In genomic region chr19:16836115-16836905, GRCh38 we compare ENCODE assay signal across 9 cellular contexts. TPM values are rescaled to one million over a fixed set of nuclear protein-coding genes. Genes with fewer than 3 reads are reported as not detected.
DNase-seq lines count a peak whose midpoint lies in the region; ATAC-seq and TF ChIP-seq lines count a peak whose summit lies in the region.
"Had no signal": no experiment of that assay in that cellular context is flagged by ENCODE, and none has a peak within 500 bp of the region (broad histone marks: within the 10 kb centered on the region; RNA-seq: fewer than 3 reads in every experiment).

No MANE protein-coding gene starts in this region.

- H2BK20ac ChIP-seq in IMR-90 (ENCODE audit: low read depth, low read length): no peak overlapping the region

- CTCF ChIA-PET in IMR-90 (lab: Yijun Ruan, JAX): no interaction called here
- CTCF ChIA-PET in mammary epithelial cell (lab: Charles Lee; ENCODE audit: low non-redundant PET): no interaction called here
- CTCF ChIA-PET in PC-9 (lab: Charles Lee): no interaction called here

- no peaks in the 10 kb centered on the region for H3K9me3 ChIP-seq in IMR-90 (ENCODE audit: control insufficient read depth, insufficient read depth, low read length)
- no peaks in the 10 kb centered on the region for H3K9me3 ChIP-seq in mammary epithelial cell (replicated peaks; ENCODE audit: insufficient read depth, low read length)
- H3K9me3 ChIP-seq in PC-9 (ENCODE audit: insufficient read depth, low read depth): no peaks in the 10 kb centered on the region

- peaks cover 72% of the 10 kb centered on the region for H3K36me3 ChIP-seq in IMR-90 (ENCODE audit: control insufficient read depth, insufficient read depth, low read length)
- peaks cover 24% of the 10 kb centered on the region for H3K36me3 ChIP-seq in mammary epithelial cell (ENCODE audit: insufficient read depth, low read length)
- H3K36me3 ChIP-seq in PC-9 (ENCODE audit: low read depth): peaks cover 32% of the 10 kb centered on the region

- H3K9ac ChIP-seq in IMR-90 (ENCODE audit: low read depth, low read length): no peak overlapping the region
- no peak overlapping the region for H3K9ac ChIP-seq in mammary epithelial cell (ENCODE audit: insufficient read depth, low read length)

- TF ChIP-seq RAD21 in IMR-90 (IDR thresholded peaks at IDR 0.05; ENCODE audit: low read length): no peak

- H3K56ac ChIP-seq in IMR-90 (ENCODE audit: extremely low read depth, insufficient read depth, low read length): no peak overlapping the region

- 67% methylated on average over 1 of the region's 18 CpGs; no CpG with 5 or more reads in 1 of the 2 experiments for WGBS in IMR-90 (ENCODE audit: extremely low coverage in 2 of 2, insufficient read length in 1 of 2), 2 experiments
- 30% methylated on average over 18 of the region's 18 CpGs for WGBS in mammary epithelial cell (ENCODE audit: low coverage, missing lambda C conversion rate)

- H3K4me1 Mint-ChIP-seq in natural killer cell: peaks cover 0 to 12% of the 10 kb centered on the region in 2 donors

- no peak overlapping the region for H3K18ac ChIP-seq in IMR-90 (ENCODE audit: low read depth, low read length)

- no peak overlapping the region for H2AK9ac ChIP-seq in IMR-90 (replicated peaks; ENCODE audit: low read depth, low read length, poor library complexity)

- H3K27ac ChIP-seq in IMR-90 (ENCODE audit: insufficient read depth, low read length): no peak overlapping the region
- H3K27ac ChIP-seq in mammary epithelial cell (ENCODE audit: insufficient read depth, low read depth, low read length): peak overlapping the region; percentile 8
- no peak overlapping the region for H3K27ac ChIP-seq in PC-9
- H3K27ac ChIP-seq: SK-N-MC had no signal

- no peak for TF ChIP-seq POLR2A in IMR-90 (IDR thresholded peaks at IDR 0.05; ENCODE audit: low read depth, low read length)

- H3K9me1 ChIP-seq in IMR-90 (ENCODE audit: insufficient read depth, low read length): peaks cover 15% of the 10 kb centered on the region; the same call in 1 of the 2 replicates

- in situ Hi-C loops in IMR-90 (cut with MboI; ENCODE audit: low sequenced_read_pairs) (no loop called here), mammary epithelial cell (cut with MboI; ENCODE audit: low sequenced_read_pairs in 2 of 2) (no loop called here)

- H3K36me3 Mint-ChIP-seq in natural killer cell: peaks cover 5% of the 10 kb centered on the region

- H2AK5ac ChIP-seq in IMR-90 (ENCODE audit: low read depth, low read length): no peak overlapping the region

- no peaks in the 10 kb centered on the region for H3K27me3 Mint-ChIP-seq in natural killer cell (ENCODE audit: low read depth in 2 of 2)

- no peak overlapping the region for H4K91ac ChIP-seq in IMR-90 (ENCODE audit: insufficient read depth, low read depth, low read length)

- no peak overlapping the region for H2BK15ac ChIP-seq in IMR-90 (ENCODE audit: low read depth, low read length)

- H3K23ac ChIP-seq in IMR-90 (ENCODE audit: low read depth, low read length): no peak overlapping the region

- TF ChIP-seq CTCF in GM12865 (IDR thresholded peaks at IDR 0.05; ENCODE audit: insufficient read depth, low read depth, low read length, missing control alignments) (peak; percentile 32), IMR-90 (conservative IDR thresholded peaks at IDR 0.05; ENCODE audit: low read depth, low read length) (no peak; the same call in 1 of the 2 replicates), mammary epithelial cell (conservative IDR thresholded peaks at IDR 0.05 in 1 of 2, IDR thresholded peaks at IDR 0.05 in 1 of 2; ENCODE audit: extremely low read depth in 1 of 2, insufficient read depth in 1 of 2, low read depth in 1 of 2, low read length in 2 of 2) (peak in 1 of 2 donors; percentile 26), natural killer cell (IDR thresholded peaks at IDR 0.05) (no peak), PC-9 (conservative IDR thresholded peaks at IDR 0.05) (no peak)

- no peak overlapping the region for H2BK5ac ChIP-seq in IMR-90 (ENCODE audit: low read depth, low read length, poor library complexity, severe bottlenecking)

- H3K4ac ChIP-seq in IMR-90 (ENCODE audit: low read depth, low read length): no peak overlapping the region

- H4K20me1 ChIP-seq in IMR-90 (ENCODE audit: insufficient read depth, low read length): peaks cover 37% of the 10 kb centered on the region
- no peaks in the 10 kb centered on the region for H4K20me1 ChIP-seq in mammary epithelial cell (ENCODE audit: insufficient read depth, low read length)
- H4K20me1 ChIP-seq in PC-9 (ENCODE audit: insufficient read depth): peaks cover 18% of the 10 kb centered on the region

- no peaks in the 10 kb centered on the region for H3K4me1 ChIP-seq in IMR-90 (ENCODE audit: control insufficient read depth, insufficient read depth, low read length)
- H3K4me1 ChIP-seq in mammary epithelial cell (ENCODE audit: insufficient read depth, low read length): peaks cover 18% of the 10 kb centered on the region
- H3K4me1 ChIP-seq in PC-9 (replicated peaks; ENCODE audit: insufficient read depth): no peaks in the 10 kb centered on the region

- POLR2A ChIA-PET in IMR-90 (lab: Charles Lee; ENCODE audit: unreplicated experiment) (no interaction called here), PC-9 (lab: Charles Lee; ENCODE audit: unreplicated experiment) (no interaction called here)

- BruUV-seq in IMR-90 (replicated peaks; lab: Mats Ljungman, UMichigan) (no TSS peak), mammary epithelial cell (replicated peaks; lab: Mats Ljungman, UMichigan) (no TSS peak), PC-9 (replicated peaks; lab: Mats Ljungman, UMichigan) (no TSS peak)

- no peaks in the 10 kb centered on the region for H3K9me2 ChIP-seq in PC-9 (ENCODE audit: insufficient read depth)

- ATAC-seq in IMR-90 (ENCODE audit: low read depth): peak; percentile 35
- peak; percentile 58 to 76 (median 72) for ATAC-seq in natural killer cell
- no peak for ATAC-seq in HG02981 (IDR thresholded peaks at IDR 0.05; ENCODE audit: unreplicated experiment)

- H3K9me3 Mint-ChIP-seq in natural killer cell: no peaks in the 10 kb centered on the region

- no peak overlapping the region for H3K4me3 Mint-ChIP-seq in natural killer cell

- peaks cover 8% of the 10 kb centered on the region; the same call in 1 of the 2 replicates for H3F3A ChIP-seq in PC-9 (ENCODE audit: insufficient read depth, low read depth)

- H2BK120ac ChIP-seq in IMR-90 (ENCODE audit: low read depth, low read length): no peak overlapping the region

- no peak overlapping the region for H3K4me2 ChIP-seq in IMR-90 (ENCODE audit: low read depth, low read length)
- no peak overlapping the region for H3K4me2 ChIP-seq in mammary epithelial cell (ENCODE audit: insufficient read depth, low read depth, low read length)
- no peak overlapping the region for H3K4me2 ChIP-seq in PC-9

- H3K79me1 ChIP-seq in IMR-90 (ENCODE audit: low read depth in 1 of 2, low read length in 2 of 2): peaks cover 45 to 89% of the 10 kb centered on the region in 2 experiments

- H3K14ac ChIP-seq in IMR-90 (replicated peaks; ENCODE audit: low read depth, low read length): no peak overlapping the region

- peak overlapping the region in 1 of 2 donors; percentile 44 for H3K27ac Mint-ChIP-seq in natural killer cell

- DNase-seq in GM12865 (ENCODE audit: low read depth): peak; percentile 73
- DNase-seq in IMR-90: peak; percentile 39
- DNase-seq in mammary epithelial cell: peak; percentile 54
- DNase-seq in natural killer cell: no peak
- DNase-seq in effector CD8-positive, alpha-beta T cell (lab: John Stamatoyannopoulos, UW): no peak
- no peak for DNase-seq in iPS-NIHi11 (ENCODE audit: low spot score)
- DNase-seq in PC-9: no peak

- dilution Hi-C loops in IMR-90 (cut with HindIII; ENCODE audit: low sequenced_read_pairs, unreplicated experiment) (no loop called here), mammary epithelial cell (cut with HindIII; ENCODE audit: low sequenced_read_pairs) (no loop called here)

- no peak overlapping the region for H4K8ac ChIP-seq in IMR-90 (ENCODE audit: low read depth in 2 of 2, low read length in 2 of 2)

- H3K27me3 ChIP-seq in IMR-90 (ENCODE audit: control insufficient read depth, insufficient read depth, low read length) (no peaks in the 10 kb centered on the region), mammary epithelial cell (ENCODE audit: insufficient read depth, low read length) (no peaks in the 10 kb centered on the region), PC-9 (ENCODE audit: insufficient read depth, low read depth) (no peaks in the 10 kb centered on the region)

- H4K5ac ChIP-seq in IMR-90 (ENCODE audit: low read depth, low read length): no peak overlapping the region

- intact Hi-C loops in IMR-90 (cut with micrococcal nuclease) (no loop called here), mammary epithelial cell (cut with micrococcal nuclease) (loop anchor here (1.0 to 2.0 kb wide), 2 partner anchors 122 to 216 kb away; no protein-coding TSS in a partner anchor), natural killer cell (cut with micrococcal nuclease) (no loop called here), PC-9 (cut with micrococcal nuclease; ENCODE audit: unreplicated experiment) (no loop called here)

- H3K4me3 ChIP-seq in GM12865 (ENCODE audit: low read depth, low read length) (no peak overlapping the region), IMR-90 (ENCODE audit: insufficient read depth, low read depth, low read length) (no peak overlapping the region), mammary epithelial cell (replicated peaks in 1 of 3; ENCODE audit: insufficient read depth in 1 of 3, low read depth in 2 of 3, low read length in 3 of 3) (no peak overlapping the region), PC-9 (no peak overlapping the region)
- H3K4me3 ChIP-seq: SK-N-MC had no signal

- H2AFZ ChIP-seq in IMR-90 (replicated peaks; ENCODE audit: low read length, poor library complexity) (no peak overlapping the region), mammary epithelial cell (ENCODE audit: low read depth, low read length) (no peak overlapping the region), PC-9 (no peak overlapping the region)

- H3K79me2 ChIP-seq in mammary epithelial cell (ENCODE audit: insufficient read depth, low read length): peaks cover 38% of the 10 kb centered on the region
- peaks cover 10% of the 10 kb centered on the region for H3K79me2 ChIP-seq in PC-9 (ENCODE audit: low read depth)

RNA-seq across cellular contexts. Expression of gene SIN3B, which starts 7.1 kb away (rescaled TPM):
- total RNA-seq in IMR-90 (2012; rRNA removed): 7.9 and 9.2 TPM in 2 replicates
- 40.0 and 51.2 TPM in 2 replicates for polyA plus RNA-seq in IMR-90 (2012; rRNA removed)
- 23.0 and 34.9 TPM in 2 replicates for polyA plus RNA-seq in IMR-90 (2012; cell fraction: cytosol; rRNA removed)
- 209 and 480 TPM in 2 replicates for polyA plus RNA-seq in IMR-90 (2012; cell fraction: nucleus; rRNA removed; ENCODE audit: low replicate concordance)
- total RNA-seq in mammary epithelial cell: 10 to 100 TPM; 35.5 to 67.2 TPM
- 23.7 TPM for polyA plus RNA-seq in mammary epithelial cell
- 60.7 TPM for polyA minus RNA-seq in mammary epithelial cell
- 10 to 100 TPM; 58.4 to 70.1 (median 60.2) TPM for total RNA-seq in natural killer cell
- total RNA-seq in PC-9 (2021): 72.6 and 83.8 TPM in 2 replicates

RNA-seq across cellular contexts. Expression of gene F2RL3, which starts 52.5 kb away (rescaled TPM):
- total RNA-seq in IMR-90 (2012; rRNA removed) (not detected in 2 replicates), mammary epithelial cell (1 to 10 TPM in 1 of 2 donors, under 1 TPM in 1; 0.19 to 1.0 TPM), natural killer cell (under 1 TPM; 0.24 to 0.39 (median 0.28) TPM), PC-9 (2021) (not detected in 2 replicates)
- polyA plus RNA-seq in IMR-90 (2012; rRNA removed) (0.03 TPM in 1 of 2 replicates, not detected in the other), mammary epithelial cell (0.01 TPM)
- 0.02 TPM in 1 of 2 replicates, not detected in the other for polyA plus RNA-seq in IMR-90 (2012; cell fraction: cytosol; rRNA removed)
- 0.02 and 0.11 TPM in 2 replicates for polyA plus RNA-seq in IMR-90 (2012; cell fraction: nucleus; rRNA removed; ENCODE audit: low replicate concordance)
- not detected for polyA minus RNA-seq in mammary epithelial cell

Comparison
In these comparisons a context has a peak if more than half of its experiments do, and no peak if none do; other contexts are left out.
1. DNase-seq: peak in GM12865 (single experiment), IMR-90 (single experiment) and mammary epithelial cell (single experiment); none in natural killer cell (single experiment), effector CD8-positive, alpha-beta T cell (single experiment), iPS-NIHi11 (single experiment) and PC-9 (0 of 2).